Comparison of ENCODE assay signal across 21 cellular contexts in the genomic region with DNA sequence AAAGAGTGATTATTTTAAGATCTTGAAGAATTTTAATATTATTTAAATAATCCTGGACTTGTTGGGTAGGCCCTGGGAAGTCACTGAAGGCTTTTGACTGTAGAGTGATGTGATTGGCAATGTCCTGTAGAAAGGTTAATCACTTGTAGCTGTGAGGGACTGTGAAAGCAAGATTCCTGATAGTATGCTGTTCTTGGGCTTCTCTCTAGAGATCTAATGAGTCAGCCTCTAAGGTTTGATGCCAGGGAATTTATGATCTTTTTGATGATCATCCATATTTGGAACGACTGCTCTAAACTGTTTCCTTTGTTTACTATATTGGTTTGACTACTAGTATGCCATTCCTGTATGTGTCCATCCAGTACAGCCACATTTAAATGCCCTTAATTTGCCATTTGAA. TPM values are rescaled to one million over a fixed set of nuclear protein-coding genes. Genes with fewer than 3 reads are reported as not detected.
DNase-seq lines count a peak whose midpoint lies in the region; ATAC-seq, FAIRE-seq and TF ChIP-seq lines count a peak whose summit lies in the region.
"Had no signal": no experiment of that assay in that cellular context is flagged by ENCODE, and none has a peak within 500 bp of the region (broad histone marks: within the 10 kb centered on the region; RNA-seq: fewer than 3 reads in every experiment).

No MANE protein-coding gene starts in this region.

- no peak overlapping the region for H3K4me3 Mint-ChIP-seq in HFFc6
- H3K4me3 Mint-ChIP-seq: activated CD8-positive, alpha-beta T cell treated with anti-CD3 and anti-CD28 coated beads for 36 hours; activated naive CD8-positive, alpha-beta T cell; activated T-cell treated with anti-CD3 and anti-CD28 coated beads, Interleukin-2, amount 50 U/mL, for 72 hours; IgD-negative memory B cell; nephron progenitor cell had no signal

- no peak for FAIRE-seq in bronchial epithelial cell (lab: Jason Lieb, UNC)
- FAIRE-seq: GM18507 had no signal

- DNase-seq in AG10803 (ENCODE audit: low read depth) = peak; percentile 59
- DNase-seq in HFFc6 = peak; percentile 56
- peak; percentile 18 for DNase-seq in bronchial epithelial cell (ENCODE audit: low read depth)
- DNase-seq in left colon = no peak
- DNase-seq in NCI-H82 treated with DMSO at 0.1 percent for 48 hours (lab: John Stamatoyannopoulos, UW; ENCODE audit: unreplicated experiment) = no peak
- DNase-seq in GM10248 (ENCODE audit: extremely low spot score) = no peak
- DNase-seq in stimulated activated CD4-positive, alpha-beta T cell treated with anti-CD3 and anti-CD28 coated beads, Interleukin-4, amount 100 ng/mL, for 24 hours = no peak
- DNase-seq: activated CD8-positive, alpha-beta T cell treated with anti-CD3 and anti-CD28 coated beads for 36 hours; activated T-cell treated with anti-CD3 and anti-CD28 coated beads, Interleukin-2, amount 50 U/mL, for 72 hours; cerebellar nuclear complex; glutamatergic neuron; mesendoderm; NCI-H1092; NCI-H774; nephron progenitor cell; stimulated activated CD4-positive, alpha-beta T cell treated with anti-CD3 and anti-CD28 coated beads, Interleukin-1b, Interleukin-23, amount 100 ng/mL, for 48 hours had no signal

- H3K4me3 ChIP-seq in AG10803 (ENCODE audit: low read length) (no peak overlapping the region), bronchial epithelial cell (ENCODE audit: low read depth, low read length) (no peak overlapping the region)
- H3K4me3 ChIP-seq: suprapubic skin had no signal

- 0 out of 2 replicates have a peak overlapping the region, but pooled peaks have one; percentile 2 for H3K27ac Mint-ChIP-seq in HFFc6
- H3K27ac Mint-ChIP-seq: activated CD8-positive, alpha-beta T cell treated with anti-CD3 and anti-CD28 coated beads for 36 hours; activated naive CD8-positive, alpha-beta T cell; activated T-cell treated with anti-CD3 and anti-CD28 coated beads, Interleukin-2, amount 50 U/mL, for 72 hours; IgD-negative memory B cell; nephron progenitor cell had no signal

- no peaks in the 10 kb centered on the region for H3K27me3 ChIP-seq in bronchial epithelial cell (ENCODE audit: control insufficient read depth, insufficient read depth, low read length)
- H3K27me3 ChIP-seq: suprapubic skin had no signal

- H3K36me3 Mint-ChIP-seq in HFFc6 (ENCODE audit: low read depth) = peaks cover 11% of the 10 kb centered on the region
- H3K36me3 Mint-ChIP-seq: IgD-negative memory B cell had no signal

- intact Hi-C loops in left colon (cut with DNase I, micrococcal nuclease) = no loop called here

- peaks cover 2% of the 10 kb centered on the region for H3K36me3 ChIP-seq in bronchial epithelial cell (ENCODE audit: control insufficient read depth, insufficient read depth, low read length)
- H3K36me3 ChIP-seq: suprapubic skin had no signal

- CTCF ChIA-PET in GM10248 (lab: Yijun Ruan, JAX) = interaction anchor here (1.4 kb wide), 1 partner anchor 9 kb away, joined by 4 read pairs; no protein-coding TSS in a partner anchor

- H3K27me3 Mint-ChIP-seq in HFFc6 (ENCODE audit: insufficient read depth) = no peaks in the 10 kb centered on the region
- H3K27me3 Mint-ChIP-seq: activated CD8-positive, alpha-beta T cell treated with anti-CD3 and anti-CD28 coated beads for 36 hours; activated naive CD8-positive, alpha-beta T cell; IgD-negative memory B cell had no signal

- ATAC-seq in left colon = peak; percentile 36
- no peak for ATAC-seq in GM18907 (IDR thresholded peaks at IDR 0.05; ENCODE audit: unreplicated experiment)
- ATAC-seq: activated CD8-positive, alpha-beta T cell treated with anti-CD3 and anti-CD28 coated beads for 36 hours; activated T-cell treated with anti-CD3 and anti-CD28 coated beads, Interleukin-2, amount 50 U/mL, for 72 hours had no signal

- H3K9me3 Mint-ChIP-seq in HFFc6 = no peaks in the 10 kb centered on the region
- H3K9me3 Mint-ChIP-seq: activated CD8-positive, alpha-beta T cell treated with anti-CD3 and anti-CD28 coated beads for 36 hours; activated T-cell treated with anti-CD3 and anti-CD28 coated beads, Interleukin-2, amount 50 U/mL, for 72 hours had no signal

- POLR2A ChIA-PET in GM10248 (lab: Yijun Ruan, JAX) = no interaction called here

- no peak for TF ChIP-seq CTCF in AG10803 (conservative IDR thresholded peaks at IDR 0.05; ENCODE audit: low read length)
- TF ChIP-seq CTCF in HFFc6 (IDR thresholded peaks at IDR 0.05) = no peak
- TF ChIP-seq CTCF in bronchial epithelial cell (IDR thresholded peaks at IDR 0.05; ENCODE audit: insufficient read depth, low read length, severe bottlenecking) = no peak
- TF ChIP-seq CTCF in GM10248 (IDR thresholded peaks at IDR 0.05; ENCODE audit: control extremely low read depth, extremely low read depth, low read depth, missing control alignments) = no peak

- H3K4me1 Mint-ChIP-seq in HFFc6 (ENCODE audit: low read depth) = peaks cover 35% of the 10 kb centered on the region
- H3K4me1 Mint-ChIP-seq: IgD-negative memory B cell had no signal

RNA-seq across cellular contexts. Expression of gene CAMSAP2, which starts 56.5 kb away (rescaled TPM):
- 10 to 100 TPM; 30.2 to 35.6 (median 33.3) TPM for total RNA-seq in HFFc6 (2021; fragmentation: NEBNext Ultra II Directional; extraction: Animal tissue kit (Norgen Biotek cat#: 25700))
- total RNA-seq in bronchial epithelial cell (75.0 and 96.9 TPM in 2 replicates), left colon (1 to 10 TPM; 7.4 to 9.0 TPM)

Comparison
In these comparisons a context has a peak if more than half of its experiments do, and no peak if none do; other contexts are left out.
1. DNase-seq: peak in AG10803 (single experiment), HFFc6 (single experiment) and bronchial epithelial cell (single experiment); none in left colon (0 of 2), NCI-H82 treated with DMSO at 0.1 percent for 48 hours (single experiment), GM10248 (single experiment) and stimulated activated CD4-positive, alpha-beta T cell treated with anti-CD3 and anti-CD28 coated beads, Interleukin-4, amount 100 ng/mL, for 24 hours (single experiment).